1 cellular context compared by ENCODE assay signal in genomic region chr7:112573302-112574039, GRCh38.
A peak's percentile ranks its signal among the peaks of the same experiment; 100 is the strongest.
TF ChIP-seq lines count a peak whose summit lies in the region.

No MANE protein-coding gene starts in this region.

TF ChIP-seq in K562, 482 proteins besides CTCF, POLR2A, EP300 and RAD21 (continued from another document and continues in another):
- TF ChIP-seq FOS (IDR thresholded peaks at IDR 0.05; ENCODE audit: extremely low read depth, insufficient read length) (peak; percentile 70), ZBTB43 (CRISPR knock-in tag; IDR thresholded peaks at IDR 0.05) (no peak), CREB1 (IDR thresholded peaks at IDR 0.05) (peak; percentile 90), CREB1 (CRISPR knock-in tag; IDR thresholded peaks at IDR 0.05) (peak; percentile 82), ZNF174 (CRISPR knock-in tag; IDR thresholded peaks at IDR 0.05) (no peak), ATF2 (CRISPR knock-in tag; IDR thresholded peaks at IDR 0.05) (no peak), ZKSCAN3 (CRISPR knock-in tag; IDR thresholded peaks at IDR 0.05) (no peak), SRSF1 (IDR thresholded peaks at IDR 0.05; ENCODE audit: low read depth, low read length) (no peak), ID3 (CRISPR knock-in tag; IDR thresholded peaks at IDR 0.05) (no peak), ID3 (tag; IDR thresholded peaks at IDR 0.05) (peak; percentile 54; the same call in 1 of the 2 replicates), ZNF75A (CRISPR knock-in tag; IDR thresholded peaks at IDR 0.05) (no peak), ZNF217 (CRISPR knock-in tag; IDR thresholded peaks at IDR 0.05) (no peak), ZFP30 (CRISPR knock-in tag; IDR thresholded peaks at IDR 0.05; ENCODE audit: borderline replicate concordance) (no peak), ZBTB11 (CRISPR knock-in tag; IDR thresholded peaks at IDR 0.05) (peak in 1 of 3 experiments; percentile 61; a peak in 2 of 6 replicates), E2F8 (IDR thresholded peaks at IDR 0.05; ENCODE audit: low read depth, partially characterized antibody) (peak; percentile 75), RBM17 (IDR thresholded peaks at IDR 0.05; ENCODE audit: borderline replicate concordance, low read depth, low read length) (no peak), ZBTB12 (CRISPR knock-in tag; IDR thresholded peaks at IDR 0.05) (peak; percentile 85), NR2C1 (IDR thresholded peaks at IDR 0.05) (no peak), NR2C1 (tag; IDR thresholded peaks at IDR 0.05) (peak; percentile 44; the same call in 1 of the 2 replicates), MCM5 (IDR thresholded peaks at IDR 0.05; ENCODE audit: low read depth) (no peak), NCOR1 (IDR thresholded peaks at IDR 0.05) (peak; percentile 93), MEF2A (IDR thresholded peaks at IDR 0.05; ENCODE audit: control insufficient read depth, low read depth, low read length) (peak; percentile 53; the same call in 1 of the 2 replicates), MYC (IDR thresholded peaks at IDR 0.05; ENCODE audit: low read depth, low read length) (0 out of 2 replicates have a peak, but pooled peaks have one; percentile 20), MYC (CRISPR knock-in tag; IDR thresholded peaks at IDR 0.05; ENCODE audit: borderline replicate concordance, low read depth) (no peak), ZNF639 (CRISPR knock-in tag; conservative IDR thresholded peaks at IDR 0.05 in 1 of 2, IDR thresholded peaks at IDR 0.05 in 1 of 2) (peak in 1 of 2 experiments; percentile 67; a peak in 1 of 4 replicates), NKRF (IDR thresholded peaks at IDR 0.05; ENCODE audit: borderline replicate concordance) (no peak), SFPQ (IDR thresholded peaks at IDR 0.05; ENCODE audit: low read depth, low read length) (no peak), YBX1 (IDR thresholded peaks at IDR 0.05) (no peak), SOX6 (IDR thresholded peaks at IDR 0.05) (peak; percentile 85), PYGO2 (tag; IDR thresholded peaks at IDR 0.05) (0 out of 2 replicates have a peak, but pooled peaks have one; percentile 14), GATAD2A (IDR thresholded peaks at IDR 0.05) (0 out of 2 replicates have a peak, but pooled peaks have one; percentile 34), NCOA2 (IDR thresholded peaks at IDR 0.05; ENCODE audit: partially characterized antibody in 2 of 2) (peak; percentile 39 to 53), RFX5 (IDR thresholded peaks at IDR 0.05; ENCODE audit: low read depth, low read length) (no peak), ESRRB (CRISPR knock-in tag; IDR thresholded peaks at IDR 0.05; ENCODE audit: borderline replicate concordance) (no peak), OTX1 (CRISPR knock-in tag; IDR thresholded peaks at IDR 0.05) (0 out of 2 replicates have a peak, but pooled peaks have one; percentile 41), ZNF766 (CRISPR knock-in tag; conservative IDR thresholded peaks at IDR 0.05) (peak; percentile 85), ZZZ3 (IDR thresholded peaks at IDR 0.05) (no peak), TCFL5 (CRISPR knock-in tag; conservative IDR thresholded peaks at IDR 0.05) (no peak), ARNT (IDR thresholded peaks at IDR 0.05) (peak in 1 of 2 experiments; percentile 85; a peak in 2 of 4 replicates), MAX (CRISPR knock-in tag; IDR thresholded peaks at IDR 0.05) (no peak), STAG1 (CRISPR knock-in tag; IDR thresholded peaks at IDR 0.05; ENCODE audit: borderline replicate concordance) (no peak), HDAC1 (IDR thresholded peaks at IDR 0.05) (peak in 1 of 2 experiments; percentile 87; a peak in 2 of 4 replicates), DMBX1 (CRISPR knock-in tag; IDR thresholded peaks at IDR 0.05; ENCODE audit: borderline replicate concordance) (peak; percentile 42; the same call in 1 of the 2 replicates)
